ENCODE assay signal across 22 cellular contexts in the genomic region with DNA sequence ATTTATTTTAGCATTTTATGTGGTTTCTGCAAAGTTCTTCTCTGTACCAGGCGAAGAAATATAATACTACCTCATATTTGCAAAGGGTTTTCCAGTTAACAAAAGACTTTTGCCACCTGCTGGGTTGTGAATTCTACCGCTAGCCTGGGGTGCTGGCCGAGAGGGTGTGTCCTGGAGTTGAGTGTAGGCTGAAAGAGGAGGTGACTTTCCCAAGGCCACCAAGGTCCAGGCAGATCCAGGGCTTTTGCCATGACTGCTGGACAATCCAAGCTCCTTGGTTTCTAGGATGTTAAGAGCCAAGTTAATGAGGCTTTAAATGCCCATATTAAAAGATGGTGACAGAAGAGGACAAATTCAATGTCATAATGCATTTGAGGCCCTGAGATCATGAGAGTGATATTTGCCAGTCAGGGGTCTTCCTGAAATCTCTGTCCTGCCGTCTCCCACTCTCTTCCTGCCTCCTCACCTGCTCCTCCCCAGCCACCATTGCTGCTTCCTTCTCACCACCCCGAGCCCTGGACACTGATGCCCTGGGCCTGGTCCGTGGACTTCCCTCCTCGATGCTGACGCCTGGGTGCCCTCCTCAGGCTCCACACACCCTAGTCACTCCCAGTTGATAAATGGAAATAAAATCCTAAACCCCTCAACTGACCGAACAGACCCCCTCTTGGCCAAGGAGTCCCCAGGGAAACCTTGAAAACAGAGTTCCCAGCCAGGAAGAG.
DNase-seq lines count a peak whose midpoint lies in the region; ATAC-seq, FAIRE-seq and TF ChIP-seq lines count a peak whose summit lies in the region.
"Had no signal": no experiment of that assay in that cellular context is flagged by ENCODE, and none has a peak within 500 bp of the region (broad histone marks: within the 10 kb centered on the region; RNA-seq: fewer than 3 reads in every experiment).

No MANE protein-coding gene starts in this region.

- H3K9me3 ChIP-seq in A549: no peaks in the 10 kb centered on the region
- H3K9me3 ChIP-seq: BE2C had no signal

- no peak overlapping the region for H3K27ac ChIP-seq in A549
- H3K27ac ChIP-seq: C4-2B had no signal

- no peak for TF ChIP-seq EP300 in A549 (IDR thresholded peaks at IDR 0.05)

- H3K4me1 Mint-ChIP-seq in chondrocyte (ENCODE audit: low read depth) (no peaks in the 10 kb centered on the region), osteocyte (ENCODE audit: unreplicated experiment) (no peaks in the 10 kb centered on the region), type B pancreatic cell (ENCODE audit: unreplicated experiment) (no peaks in the 10 kb centered on the region)
- H3K4me1 Mint-ChIP-seq: CD4-positive, alpha-beta memory T cell; GM23338; H9 had no signal

- H3K36me3 Mint-ChIP-seq in chondrocyte (ENCODE audit: low read depth) (no peaks in the 10 kb centered on the region), osteocyte (ENCODE audit: unreplicated experiment) (no peaks in the 10 kb centered on the region), type B pancreatic cell (no peaks in the 10 kb centered on the region)
- H3K36me3 Mint-ChIP-seq: CD4-positive, alpha-beta memory T cell had no signal

- no peak for TF ChIP-seq CTCF in A549 (IDR thresholded peaks at IDR 0.05)
- no peak for TF ChIP-seq CTCF in chondrocyte (IDR thresholded peaks at IDR 0.05)
- no peak for TF ChIP-seq CTCF in osteocyte (IDR thresholded peaks at IDR 0.05)
- no peak for TF ChIP-seq CTCF in type B pancreatic cell (conservative IDR thresholded peaks at IDR 0.05)

- ATAC-seq in A549 (no peak), HG02623 (IDR thresholded peaks at IDR 0.05; ENCODE audit: unreplicated experiment) (no peak), GM19328 (IDR thresholded peaks at IDR 0.05; ENCODE audit: unreplicated experiment) (no peak)
- ATAC-seq: GM23338, HepG2 had no signal

- H3K4me3 ChIP-seq in A549: no peak overlapping the region
- H3K4me3 ChIP-seq: GM23338 had no signal

- WGBS in A549 (ENCODE audit: missing lambda C conversion rate): 47% methylated on average over 9 of the region's 9 CpGs

- H3K9me3 Mint-ChIP-seq in chondrocyte (ENCODE audit: low read depth) (peaks cover 38% of the 10 kb centered on the region), osteocyte (ENCODE audit: unreplicated experiment) (peaks cover 32% of the 10 kb centered on the region), type B pancreatic cell (peaks cover 14% of the 10 kb centered on the region)

- H3K27ac Mint-ChIP-seq in chondrocyte (ENCODE audit: unreplicated experiment) (no peak overlapping the region), osteocyte (ENCODE audit: unreplicated experiment) (no peak overlapping the region), type B pancreatic cell (no peak overlapping the region)
- H3K27ac Mint-ChIP-seq: CD4-positive, alpha-beta memory T cell; GM23338; H9 had no signal

- DNase-seq in A549 (ENCODE audit: low read depth in 1 of 2, low spot score in 1 of 2) (no peak), chondrocyte (ENCODE audit: low spot score) (peak; percentile 33), osteocyte (ENCODE audit: extremely low spot score, unreplicated experiment) (peak; percentile 49), type B pancreatic cell (ENCODE audit: extremely low spot score, unreplicated experiment) (peak; percentile 27)
- DNase-seq in stimulated activated CD4-positive, alpha-beta T cell treated with anti-CD3 and anti-CD28 coated beads, Interleukin-4, amount 100 ng/mL, for 1 hour: no peak
- DNase-seq: BE2C; CD4-positive, alpha-beta memory T cell; COR-L47; DMS153; DMS79 treated with DMSO at 0.1 percent for 48 hours; EL; H9 had no signal

- TF ChIP-seq RAD21 in A549 (conservative IDR thresholded peaks at IDR 0.05 in 1 of 2, IDR thresholded peaks at IDR 0.05 in 1 of 2): no peak

- no peaks in the 10 kb centered on the region; the same call in 2 of the 3 replicates for H3K4me1 ChIP-seq in A549
- H3K4me1 ChIP-seq: BE2C had no signal

- FAIRE-seq in A549 (lab: Jason Lieb, UNC): no peak
- FAIRE-seq: A204.1, D721Med, G401.6, GM12891, HepG2, HTR-8/SVneo had no signal

- no peak for TF ChIP-seq POLR2A in A549 (IDR thresholded peaks at IDR 0.05; ENCODE audit: low read length)

- 0 out of 3 replicates have a peak overlapping the region, but pooled peaks have one; percentile 30 for H3K4me2 ChIP-seq in A549
- H3K4me2 ChIP-seq: GM23338 had no signal

- POLR2A ChIA-PET in A549 (lab: Yijun Ruan, JAX): no interaction called here

- H3K27me3 Mint-ChIP-seq in chondrocyte (ENCODE audit: low read depth) (no peaks in the 10 kb centered on the region), osteocyte (ENCODE audit: unreplicated experiment) (no peaks in the 10 kb centered on the region), type B pancreatic cell (no peaks in the 10 kb centered on the region)
- H3K27me3 Mint-ChIP-seq: CD4-positive, alpha-beta memory T cell had no signal

- CTCF ChIA-PET in A549 (lab: Yijun Ruan, JAX): no interaction called here

- H3K4me3 Mint-ChIP-seq in chondrocyte (ENCODE audit: unreplicated experiment): no peak overlapping the region
- H3K4me3 Mint-ChIP-seq in osteocyte (ENCODE audit: unreplicated experiment): no peak overlapping the region
- H3K4me3 Mint-ChIP-seq in type B pancreatic cell: no peak overlapping the region
- H3K4me3 Mint-ChIP-seq: CD4-positive, alpha-beta memory T cell; GM23338; H9 had no signal

TF ChIP-seq in A549, 52 proteins besides CTCF, POLR2A, EP300 and RAD21:
- TF ChIP-seq KDM1A (IDR thresholded peaks at IDR 0.05; ENCODE audit: low read depth) (no peak), EHF (CRISPR knock-in tag; IDR thresholded peaks at IDR 0.05) (no peak), RFX5 (IDR thresholded peaks at IDR 0.05) (no peak), ZNF302 (CRISPR knock-in tag; IDR thresholded peaks at IDR 0.05) (no peak), JUN (IDR thresholded peaks at IDR 0.05) (no peak), POLR2AphosphoS2 (conservative IDR thresholded peaks at IDR 0.05; ENCODE audit: low read length) (no peak), ELK1 (IDR thresholded peaks at IDR 0.05; ENCODE audit: low read depth, low read length) (no peak), KDM5A (IDR thresholded peaks at IDR 0.05) (no peak), ZSCAN20 (CRISPR knock-in tag; IDR thresholded peaks at IDR 0.05) (no peak), MAX (IDR thresholded peaks at IDR 0.05) (no peak), CHD4 (IDR thresholded peaks at IDR 0.05; ENCODE audit: borderline replicate concordance) (no peak), MYC (IDR thresholded peaks at IDR 0.05; ENCODE audit: borderline replicate concordance, low read length) (no peak), FOSB (CRISPR knock-in tag; IDR thresholded peaks at IDR 0.05) (no peak)
- TF ChIP-seq, protein P1, sequence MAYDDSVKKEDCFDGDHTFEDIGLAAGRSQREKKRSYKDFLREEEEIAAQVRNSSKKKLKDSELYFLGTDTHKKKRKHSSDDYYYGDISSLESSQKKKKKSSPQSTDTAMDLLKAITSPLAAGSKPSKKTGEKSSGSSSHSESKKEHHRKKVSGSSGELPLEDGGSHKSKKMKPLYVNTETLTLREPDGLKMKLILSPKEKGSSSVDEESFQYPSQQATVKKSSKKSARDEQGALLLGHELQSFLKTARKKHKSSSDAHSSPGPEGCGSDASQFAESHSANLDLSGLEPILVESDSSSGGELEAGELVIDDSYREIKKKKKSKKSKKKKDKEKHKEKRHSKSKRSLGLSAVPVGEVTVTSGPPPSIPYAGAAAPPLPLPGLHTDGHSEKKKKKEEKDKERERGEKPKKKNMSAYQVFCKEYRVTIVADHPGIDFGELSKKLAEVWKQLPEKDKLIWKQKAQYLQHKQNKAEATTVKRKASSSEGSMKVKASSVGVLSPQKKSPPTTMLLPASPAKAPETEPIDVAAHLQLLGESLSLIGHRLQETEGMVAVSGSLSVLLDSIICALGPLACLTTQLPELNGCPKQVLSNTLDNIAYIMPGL (CRISPR knock-in tag; IDR thresholded peaks at IDR 0.05; ENCODE audit: borderline replicate concordance): no peak

Comparison
In these comparisons a context has a peak if more than half of its experiments do, and no peak if none do; other contexts are left out.
1. DNase-seq: peak in chondrocyte (single experiment), osteocyte (single experiment) and type B pancreatic cell (single experiment); none in A549 (0 of 2) and stimulated activated CD4-positive, alpha-beta T cell treated with anti-CD3 and anti-CD28 coated beads, Interleukin-4, amount 100 ng/mL, for 1 hour (single experiment).